ENCODE assay signal across 1 cellular context in the genomic region with DNA sequence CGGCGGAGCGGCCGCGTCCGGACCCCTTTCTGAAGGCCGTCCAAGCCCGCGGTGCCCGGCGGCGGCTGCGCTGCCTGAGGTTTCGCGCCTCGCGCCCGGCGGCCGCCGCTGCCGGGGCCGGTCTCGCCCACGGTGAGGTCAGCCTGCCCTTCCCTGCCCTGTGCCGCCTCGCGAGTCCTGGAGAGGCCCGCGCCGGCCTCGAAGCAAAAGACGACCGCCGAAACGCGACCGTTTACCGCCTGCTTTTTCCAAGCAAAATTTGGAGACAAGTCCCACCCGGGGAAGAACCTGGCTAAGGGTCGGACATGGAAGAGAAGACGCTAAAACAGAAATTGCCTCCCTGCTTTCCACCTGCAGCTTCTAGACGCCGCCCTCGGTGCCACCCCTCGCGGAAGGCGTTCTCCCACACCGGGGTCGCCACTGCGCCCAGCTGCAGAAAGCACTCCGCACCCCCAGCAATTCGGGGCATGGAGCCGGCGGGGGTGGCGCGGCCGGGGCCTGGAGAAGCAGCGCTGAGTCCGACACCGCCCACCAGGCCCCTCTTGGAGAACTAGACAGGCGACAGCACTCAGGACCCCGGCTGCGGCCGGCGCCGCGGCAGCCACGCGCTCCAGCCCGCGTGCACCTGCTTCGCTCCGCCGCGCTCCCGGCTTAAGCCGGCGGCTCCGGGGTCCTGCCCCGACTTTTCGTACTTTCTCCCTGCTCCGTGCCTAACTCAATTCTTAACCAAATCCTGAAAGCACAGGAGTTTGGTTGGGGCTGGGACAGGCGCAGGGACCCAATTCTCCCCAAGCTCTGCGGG.
TF ChIP-seq lines count a peak whose summit lies in the region.

No MANE protein-coding gene starts in this region.

TF ChIP-seq in H1, 55 proteins besides CTCF, POLR2A, EP300 and RAD21:
- TF ChIP-seq EGR1 (IDR thresholded peaks at IDR 0.05; ENCODE audit: borderline replicate concordance, low read depth, low read length) = peak; percentile 80
- TF ChIP-seq, protein P1, sequence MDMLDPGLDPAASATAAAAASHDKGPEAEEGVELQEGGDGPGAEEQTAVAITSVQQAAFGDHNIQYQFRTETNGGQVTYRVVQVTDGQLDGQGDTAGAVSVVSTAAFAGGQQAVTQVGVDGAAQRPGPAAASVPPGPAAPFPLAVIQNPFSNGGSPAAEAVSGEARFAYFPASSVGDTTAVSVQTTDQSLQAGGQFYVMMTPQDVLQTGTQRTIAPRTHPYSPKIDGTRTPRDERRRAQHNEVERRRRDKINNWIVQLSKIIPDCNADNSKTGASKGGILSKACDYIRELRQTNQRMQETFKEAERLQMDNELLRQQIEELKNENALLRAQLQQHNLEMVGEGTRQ (IDR thresholded peaks at IDR 0.05; ENCODE audit: low read length) = no peak
- TF ChIP-seq CBX8 (IDR thresholded peaks at IDR 0.05; ENCODE audit: borderline replicate concordance, low read depth, low read length) = no peak
- TF ChIP-seq HDAC6 (IDR thresholded peaks at IDR 0.05; ENCODE audit: low read depth, low read length) = no peak
- 0 out of 2 replicates have a peak, but pooled peaks have one; percentile 6 for TF ChIP-seq YY1 (IDR thresholded peaks at IDR 0.05; ENCODE audit: low read depth, low read length)
- TF ChIP-seq MAFK (IDR thresholded peaks at IDR 0.05; ENCODE audit: low read depth, low read length) = no peak
- TF ChIP-seq ASH2L (IDR thresholded peaks at IDR 0.05; ENCODE audit: low read length) = peak; percentile 71
- peak; percentile 29; the same call in 1 of the 2 replicates for TF ChIP-seq RBBP5 (IDR thresholded peaks at IDR 0.05; ENCODE audit: borderline replicate concordance, low read depth, low read length)
- no peak for TF ChIP-seq HDAC2 (IDR thresholded peaks at IDR 0.05; ENCODE audit: borderline replicate concordance in 1 of 2, low read depth in 2 of 2, low read length in 2 of 2)
- TF ChIP-seq TAF7 (optimal IDR thresholded peaks at IDR 0.05; ENCODE audit: borderline replicate concordance, low read depth, low read length) = no peak
- 0 out of 2 replicates have a peak, but pooled peaks have one; percentile 14 for TF ChIP-seq GABPA (IDR thresholded peaks at IDR 0.05; ENCODE audit: borderline replicate concordance, insufficient read depth, low read length)
- peak; percentile 96 for TF ChIP-seq EZH2 (IDR thresholded peaks at IDR 0.05; ENCODE audit: low read depth, low read length, severe bottlenecking)
- TF ChIP-seq SUZ12 (IDR thresholded peaks at IDR 0.05; ENCODE audit: low read length) = peak; percentile 94
- no peak for TF ChIP-seq RXRA (IDR thresholded peaks at IDR 0.05; ENCODE audit: insufficient read depth, low read depth, low read length)
- no peak for TF ChIP-seq POU5F1 (IDR thresholded peaks at IDR 0.05; ENCODE audit: low read depth, low read length)
- TF ChIP-seq SRF (IDR thresholded peaks at IDR 0.05; ENCODE audit: low read depth, low read length) = no peak
